Comparison of ENCODE assay signal across 1 cellular context in the genomic region with DNA sequence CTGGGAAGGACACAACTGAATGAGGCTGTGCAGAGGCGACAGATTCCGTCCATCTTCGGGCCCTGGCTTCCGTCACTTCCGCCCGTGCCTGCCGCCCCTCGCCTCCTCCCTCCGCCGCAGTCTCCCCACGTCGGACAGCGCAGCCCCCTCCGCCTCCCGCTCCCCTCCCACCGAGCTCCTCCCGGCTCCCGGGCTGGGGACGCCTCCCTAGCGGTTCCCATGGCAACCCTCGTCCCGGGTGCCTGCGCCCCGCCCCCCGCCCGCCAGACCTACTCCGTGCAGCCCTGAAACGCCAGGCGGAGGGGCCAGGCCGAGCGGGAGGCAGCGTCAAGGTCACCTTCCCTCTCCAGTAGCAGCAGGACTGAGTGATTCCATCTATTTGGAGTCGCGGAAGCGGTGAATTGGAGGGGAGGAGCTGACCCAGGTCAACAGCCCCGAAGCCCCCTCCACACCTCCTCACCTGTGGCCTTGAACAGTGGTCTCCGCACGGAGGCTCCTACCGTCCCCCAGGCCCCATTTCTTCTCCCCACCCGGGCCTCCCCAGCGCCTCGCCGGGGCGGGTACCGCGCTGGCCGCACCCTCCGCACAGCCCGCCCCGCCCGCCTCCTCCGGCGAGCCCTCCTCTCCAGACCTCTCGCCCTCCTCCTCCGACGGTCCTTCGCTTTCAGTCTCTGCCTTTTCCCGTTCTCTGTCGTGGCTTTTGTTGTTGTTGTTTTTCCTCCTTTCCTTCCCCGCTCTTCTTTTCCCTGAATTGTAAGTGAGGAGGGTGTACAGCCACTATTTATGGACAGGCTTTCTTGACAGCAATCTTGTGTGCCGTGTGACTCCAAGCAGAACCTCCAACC.
TF ChIP-seq lines count a peak whose summit lies in the region.

No MANE protein-coding gene starts in this region.

TF ChIP-seq in neural cell, 6 proteins besides CTCF, POLR2A, EP300 and RAD21 (continued from another document):
- TF ChIP-seq, protein P1, sequence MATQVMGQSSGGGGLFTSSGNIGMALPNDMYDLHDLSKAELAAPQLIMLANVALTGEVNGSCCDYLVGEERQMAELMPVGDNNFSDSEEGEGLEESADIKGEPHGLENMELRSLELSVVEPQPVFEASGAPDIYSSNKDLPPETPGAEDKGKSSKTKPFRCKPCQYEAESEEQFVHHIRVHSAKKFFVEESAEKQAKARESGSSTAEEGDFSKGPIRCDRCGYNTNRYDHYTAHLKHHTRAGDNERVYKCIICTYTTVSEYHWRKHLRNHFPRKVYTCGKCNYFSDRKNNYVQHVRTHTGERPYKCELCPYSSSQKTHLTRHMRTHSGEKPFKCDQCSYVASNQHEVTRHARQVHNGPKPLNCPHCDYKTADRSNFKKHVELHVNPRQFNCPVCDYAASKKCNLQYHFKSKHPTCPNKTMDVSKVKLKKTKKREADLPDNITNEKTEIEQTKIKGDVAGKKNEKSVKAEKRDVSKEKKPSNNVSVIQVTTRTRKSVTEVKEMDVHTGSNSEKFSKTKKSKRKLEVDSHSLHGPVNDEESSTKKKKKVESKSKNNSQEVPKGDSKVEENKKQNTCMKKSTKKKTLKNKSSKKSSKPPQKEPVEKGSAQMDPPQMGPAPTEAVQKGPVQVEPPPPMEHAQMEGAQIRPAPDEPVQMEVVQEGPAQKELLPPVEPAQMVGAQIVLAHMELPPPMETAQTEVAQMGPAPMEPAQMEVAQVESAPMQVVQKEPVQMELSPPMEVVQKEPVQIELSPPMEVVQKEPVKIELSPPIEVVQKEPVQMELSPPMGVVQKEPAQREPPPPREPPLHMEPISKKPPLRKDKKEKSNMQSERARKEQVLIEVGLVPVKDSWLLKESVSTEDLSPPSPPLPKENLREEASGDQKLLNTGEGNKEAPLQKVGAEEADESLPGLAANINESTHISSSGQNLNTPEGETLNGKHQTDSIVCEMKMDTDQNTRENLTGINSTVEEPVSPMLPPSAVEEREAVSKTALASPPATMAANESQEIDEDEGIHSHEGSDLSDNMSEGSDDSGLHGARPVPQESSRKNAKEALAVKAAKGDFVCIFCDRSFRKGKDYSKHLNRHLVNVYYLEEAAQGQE (IDR thresholded peaks at IDR 0.05; ENCODE audit: borderline replicate concordance), result peak; percentile 38
- peak; percentile 96 for TF ChIP-seq POLR2AphosphoS5 (IDR thresholded peaks at IDR 0.05)
